1 cellular context compared by ENCODE assay signal in the genomic region with DNA sequence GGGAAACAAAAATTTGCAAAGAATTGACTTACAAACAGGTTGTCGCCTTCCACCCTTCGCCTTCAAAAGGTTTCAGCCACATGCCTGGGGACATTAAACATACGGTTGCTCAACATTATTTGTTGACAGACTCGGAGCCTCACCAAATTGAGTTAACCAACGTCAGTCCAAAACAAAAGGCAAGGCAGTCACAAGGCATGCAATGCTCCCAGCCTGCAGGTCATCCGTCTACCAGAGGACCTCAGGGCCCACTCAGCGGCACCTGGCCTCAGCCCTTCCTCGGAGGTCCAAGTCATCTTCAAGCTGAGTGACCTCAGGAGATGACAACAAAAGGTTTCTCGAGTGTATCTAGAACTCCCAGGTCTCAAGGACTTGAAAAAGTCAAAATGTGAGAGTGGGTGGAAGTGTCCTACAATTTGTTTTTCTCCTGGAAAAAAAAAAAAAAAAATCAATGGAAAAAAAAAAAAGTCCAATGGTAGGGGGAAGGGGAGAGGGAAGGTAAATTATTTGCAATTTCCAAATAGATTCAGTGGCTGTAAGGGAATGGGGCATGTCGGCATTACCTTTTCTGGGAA.
TF ChIP-seq lines count a peak whose summit lies in the region.

No MANE protein-coding gene starts in this region.

TF ChIP-seq in HepG2, 621 proteins besides CTCF, POLR2A, EP300 and RAD21 (continued from another document and continues in another):
- TF ChIP-seq TP53 (CRISPR knock-in tag; conservative IDR thresholded peaks at IDR 0.05) (peak; percentile 80; the same call in 1 of the 2 replicates), MED8 (CRISPR knock-in tag; IDR thresholded peaks at IDR 0.05; ENCODE audit: insufficient replicate concordance) (no peak), GATA4 (IDR thresholded peaks at IDR 0.05; ENCODE audit: borderline replicate concordance, low read depth) (no peak), MIER3 (CRISPR knock-in tag; IDR thresholded peaks at IDR 0.05; ENCODE audit: borderline replicate concordance) (peak; percentile 60; the same call in 1 of the 2 replicates), ZNF766 (CRISPR knock-in tag; IDR thresholded peaks at IDR 0.05; ENCODE audit: borderline replicate concordance) (peak; percentile 96), ZNF430 (CRISPR knock-in tag; IDR thresholded peaks at IDR 0.05) (peak; percentile 87; the same call in 1 of the 2 replicates), ZNF510 (CRISPR knock-in tag; IDR thresholded peaks at IDR 0.05; ENCODE audit: low read depth) (no peak), NFYC (CRISPR knock-in tag; IDR thresholded peaks at IDR 0.05) (peak; percentile 46), TMF1 (CRISPR knock-in tag; IDR thresholded peaks at IDR 0.05; ENCODE audit: low read depth) (no peak), ARNT (IDR thresholded peaks at IDR 0.05) (no peak), MAF1 (CRISPR knock-in tag; IDR thresholded peaks at IDR 0.05; ENCODE audit: borderline replicate concordance) (0 out of 2 replicates have a peak, but pooled peaks have one; percentile 36), ZSCAN21 (CRISPR knock-in tag; IDR thresholded peaks at IDR 0.05; ENCODE audit: borderline replicate concordance) (peak; percentile 82), PRMT3 (CRISPR knock-in tag; IDR thresholded peaks at IDR 0.05; ENCODE audit: borderline replicate concordance, low read depth) (peak; percentile 27; the same call in 1 of the 2 replicates), ZMYM4 (CRISPR knock-in tag; IDR thresholded peaks at IDR 0.05) (peak; percentile 74), FOXO1 (CRISPR knock-in tag; IDR thresholded peaks at IDR 0.05) (peak; percentile 85), FOXJ3 (CRISPR knock-in tag; IDR thresholded peaks at IDR 0.05; ENCODE audit: borderline replicate concordance) (peak; percentile 83; the same call in 1 of the 2 replicates), HOXA3 (CRISPR knock-in tag; IDR thresholded peaks at IDR 0.05) (peak; percentile 72), ZNF547 (CRISPR knock-in tag; IDR thresholded peaks at IDR 0.05) (peak; percentile 47; the same call in 1 of the 2 replicates), ZKSCAN5 (CRISPR knock-in tag; IDR thresholded peaks at IDR 0.05) (no peak), ERF (CRISPR knock-in tag; IDR thresholded peaks at IDR 0.05) (peak; percentile 98), NR2C2 (CRISPR knock-in tag; IDR thresholded peaks at IDR 0.05; ENCODE audit: borderline replicate concordance) (no peak), ZNF839 (CRISPR knock-in tag; IDR thresholded peaks at IDR 0.05; ENCODE audit: borderline replicate concordance) (no peak), HMG20B (CRISPR knock-in tag; conservative IDR thresholded peaks at IDR 0.05) (peak; percentile 78; the same call in 1 of the 2 replicates), PLRG1 (conservative IDR thresholded peaks at IDR 0.05) (no peak), ZIK1 (CRISPR knock-in tag; IDR thresholded peaks at IDR 0.05; ENCODE audit: borderline replicate concordance, low read depth) (0 out of 2 replicates have a peak, but pooled peaks have one; percentile 37), ZNF747 (CRISPR knock-in tag; IDR thresholded peaks at IDR 0.05; ENCODE audit: borderline replicate concordance) (no peak), ZNF878 (CRISPR knock-in tag; IDR thresholded peaks at IDR 0.05) (peak; percentile 94; the same call in 1 of the 2 replicates), POLR2AphosphoS5 (IDR thresholded peaks at IDR 0.05; ENCODE audit: low read depth, low read length) (no peak), SMAD9 (CRISPR knock-in tag; IDR thresholded peaks at IDR 0.05) (peak; percentile 58; the same call in 1 of the 2 replicates), HNRNPL (IDR thresholded peaks at IDR 0.05; ENCODE audit: low read depth, low read length) (no peak), SKI (IDR thresholded peaks at IDR 0.05; ENCODE audit: partially characterized antibody) (peak; percentile 32), FOSL2 (CRISPR knock-in tag; IDR thresholded peaks at IDR 0.05) (peak; percentile 66), NFKB2 (CRISPR knock-in tag; IDR thresholded peaks at IDR 0.05; ENCODE audit: borderline replicate concordance) (peak; percentile 67), ZNF570 (CRISPR knock-in tag; IDR thresholded peaks at IDR 0.05; ENCODE audit: borderline replicate concordance) (no peak), POLR2G (IDR thresholded peaks at IDR 0.05; ENCODE audit: low read depth, low read length) (no peak)
- TF ChIP-seq, protein P1, sequence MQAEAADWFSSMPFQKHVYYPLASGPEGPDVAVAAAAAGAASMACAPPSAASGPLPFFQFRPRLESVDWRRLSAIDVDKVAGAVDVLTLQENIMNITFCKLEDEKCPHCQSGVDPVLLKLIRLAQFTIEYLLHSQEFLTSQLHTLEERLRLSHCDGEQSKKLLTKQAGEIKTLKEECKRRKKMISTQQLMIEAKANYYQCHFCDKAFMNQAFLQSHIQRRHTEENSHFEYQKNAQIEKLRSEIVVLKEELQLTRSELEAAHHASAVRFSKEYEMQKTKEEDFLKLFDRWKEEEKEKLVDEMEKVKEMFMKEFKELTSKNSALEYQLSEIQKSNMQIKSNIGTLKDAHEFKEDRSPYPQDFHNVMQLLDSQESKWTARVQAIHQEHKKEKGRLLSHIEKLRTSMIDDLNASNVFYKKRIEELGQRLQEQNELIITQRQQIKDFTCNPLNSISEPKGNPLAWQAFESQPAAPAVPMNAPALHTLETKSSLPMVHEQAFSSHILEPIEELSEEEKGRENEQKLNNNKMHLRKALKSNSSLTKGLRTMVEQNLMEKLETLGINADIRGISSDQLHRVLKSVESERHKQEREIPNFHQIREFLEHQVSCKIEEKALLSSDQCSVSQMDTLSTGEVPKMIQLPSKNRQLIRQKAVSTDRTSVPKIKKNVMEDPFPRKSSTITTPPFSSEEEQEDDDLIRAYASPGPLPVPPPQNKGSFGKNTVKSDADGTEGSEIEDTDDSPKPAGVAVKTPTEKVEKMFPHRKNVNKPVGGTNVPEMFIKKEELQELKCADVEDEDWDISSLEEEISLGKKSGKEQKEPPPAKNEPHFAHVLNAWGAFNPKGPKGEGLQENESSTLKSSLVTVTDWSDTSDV (CRISPR knock-in tag; IDR thresholded peaks at IDR 0.05), result no peak; the same call in 1 of the 2 replicates
- TF ChIP-seq, protein P2, sequence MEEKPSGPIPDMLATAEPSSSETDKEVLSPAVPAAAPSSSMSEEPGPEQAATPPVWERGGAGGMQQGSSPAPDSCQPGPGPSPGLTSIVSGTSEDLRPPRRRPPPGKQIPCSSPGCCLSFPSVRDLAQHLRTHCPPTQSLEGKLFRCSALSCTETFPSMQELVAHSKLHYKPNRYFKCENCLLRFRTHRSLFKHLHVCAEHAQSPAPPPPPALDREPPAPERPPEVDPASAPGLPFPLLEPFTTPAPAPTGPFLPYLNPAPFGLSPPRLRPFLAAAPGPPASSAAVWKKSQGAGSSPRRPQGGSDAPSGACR (CRISPR knock-in tag; IDR thresholded peaks at IDR 0.05), result peak; percentile 60; the same call in 1 of the 2 replicates
- TF ChIP-seq, protein P3, sequence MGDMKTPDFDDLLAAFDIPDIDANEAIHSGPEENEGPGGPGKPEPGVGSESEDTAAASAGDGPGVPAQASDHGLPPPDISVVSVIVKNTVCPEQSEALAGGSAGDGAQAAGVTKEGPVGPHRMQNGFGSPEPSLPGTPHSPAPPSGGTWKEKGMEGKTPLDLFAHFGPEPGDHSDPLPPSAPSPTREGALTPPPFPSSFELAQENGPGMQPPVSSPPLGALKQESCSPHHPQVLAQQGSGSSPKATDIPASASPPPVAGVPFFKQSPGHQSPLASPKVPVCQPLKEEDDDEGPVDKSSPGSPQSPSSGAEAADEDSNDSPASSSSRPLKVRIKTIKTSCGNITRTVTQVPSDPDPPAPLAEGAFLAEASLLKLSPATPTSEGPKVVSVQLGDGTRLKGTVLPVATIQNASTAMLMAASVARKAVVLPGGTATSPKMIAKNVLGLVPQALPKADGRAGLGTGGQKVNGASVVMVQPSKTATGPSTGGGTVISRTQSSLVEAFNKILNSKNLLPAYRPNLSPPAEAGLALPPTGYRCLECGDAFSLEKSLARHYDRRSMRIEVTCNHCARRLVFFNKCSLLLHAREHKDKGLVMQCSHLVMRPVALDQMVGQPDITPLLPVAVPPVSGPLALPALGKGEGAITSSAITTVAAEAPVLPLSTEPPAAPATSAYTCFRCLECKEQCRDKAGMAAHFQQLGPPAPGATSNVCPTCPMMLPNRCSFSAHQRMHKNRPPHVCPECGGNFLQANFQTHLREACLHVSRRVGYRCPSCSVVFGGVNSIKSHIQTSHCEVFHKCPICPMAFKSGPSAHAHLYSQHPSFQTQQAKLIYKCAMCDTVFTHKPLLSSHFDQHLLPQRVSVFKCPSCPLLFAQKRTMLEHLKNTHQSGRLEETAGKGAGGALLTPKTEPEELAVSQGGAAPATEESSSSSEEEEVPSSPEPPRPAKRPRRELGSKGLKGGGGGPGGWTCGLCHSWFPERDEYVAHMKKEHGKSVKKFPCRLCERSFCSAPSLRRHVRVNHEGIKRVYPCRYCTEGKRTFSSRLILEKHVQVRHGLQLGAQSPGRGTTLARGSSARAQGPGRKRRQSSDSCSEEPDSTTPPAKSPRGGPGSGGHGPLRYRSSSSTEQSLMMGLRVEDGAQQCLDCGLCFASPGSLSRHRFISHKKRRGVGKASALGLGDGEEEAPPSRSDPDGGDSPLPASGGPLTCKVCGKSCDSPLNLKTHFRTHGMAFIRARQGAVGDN (CRISPR knock-in tag; IDR thresholded peaks at IDR 0.05), result peak; percentile 85
- TF ChIP-seq, protein P4, sequence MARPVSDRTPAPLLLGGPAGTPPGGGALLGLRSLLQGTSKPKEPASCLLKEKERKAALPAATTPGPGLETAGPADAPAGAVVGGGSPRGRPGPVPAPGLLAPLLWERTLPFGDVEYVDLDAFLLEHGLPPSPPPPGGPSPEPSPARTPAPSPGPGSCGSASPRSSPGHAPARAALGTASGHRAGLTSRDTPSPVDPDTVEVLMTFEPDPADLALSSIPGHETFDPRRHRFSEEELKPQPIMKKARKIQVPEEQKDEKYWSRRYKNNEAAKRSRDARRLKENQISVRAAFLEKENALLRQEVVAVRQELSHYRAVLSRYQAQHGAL (CRISPR knock-in tag; IDR thresholded peaks at IDR 0.05; ENCODE audit: not compliant biosample characterization), result peak; percentile 91
- TF ChIP-seq, protein P5, sequence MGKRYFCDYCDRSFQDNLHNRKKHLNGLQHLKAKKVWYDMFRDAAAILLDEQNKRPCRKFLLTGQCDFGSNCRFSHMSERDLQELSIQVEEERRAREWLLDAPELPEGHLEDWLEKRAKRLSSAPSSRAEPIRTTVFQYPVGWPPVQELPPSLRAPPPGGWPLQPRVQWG (CRISPR knock-in tag; IDR thresholded peaks at IDR 0.05; ENCODE audit: borderline replicate concordance, low read depth), result no peak
- TF ChIP-seq, protein P6, sequence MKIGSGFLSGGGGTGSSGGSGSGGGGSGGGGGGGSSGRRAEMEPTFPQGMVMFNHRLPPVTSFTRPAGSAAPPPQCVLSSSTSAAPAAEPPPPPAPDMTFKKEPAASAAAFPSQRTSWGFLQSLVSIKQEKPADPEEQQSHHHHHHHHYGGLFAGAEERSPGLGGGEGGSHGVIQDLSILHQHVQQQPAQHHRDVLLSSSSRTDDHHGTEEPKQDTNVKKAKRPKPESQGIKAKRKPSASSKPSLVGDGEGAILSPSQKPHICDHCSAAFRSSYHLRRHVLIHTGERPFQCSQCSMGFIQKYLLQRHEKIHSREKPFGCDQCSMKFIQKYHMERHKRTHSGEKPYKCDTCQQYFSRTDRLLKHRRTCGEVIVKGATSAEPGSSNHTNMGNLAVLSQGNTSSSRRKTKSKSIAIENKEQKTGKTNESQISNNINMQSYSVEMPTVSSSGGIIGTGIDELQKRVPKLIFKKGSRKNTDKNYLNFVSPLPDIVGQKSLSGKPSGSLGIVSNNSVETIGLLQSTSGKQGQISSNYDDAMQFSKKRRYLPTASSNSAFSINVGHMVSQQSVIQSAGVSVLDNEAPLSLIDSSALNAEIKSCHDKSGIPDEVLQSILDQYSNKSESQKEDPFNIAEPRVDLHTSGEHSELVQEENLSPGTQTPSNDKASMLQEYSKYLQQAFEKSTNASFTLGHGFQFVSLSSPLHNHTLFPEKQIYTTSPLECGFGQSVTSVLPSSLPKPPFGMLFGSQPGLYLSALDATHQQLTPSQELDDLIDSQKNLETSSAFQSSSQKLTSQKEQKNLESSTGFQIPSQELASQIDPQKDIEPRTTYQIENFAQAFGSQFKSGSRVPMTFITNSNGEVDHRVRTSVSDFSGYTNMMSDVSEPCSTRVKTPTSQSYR (CRISPR knock-in tag; IDR thresholded peaks at IDR 0.05; ENCODE audit: borderline replicate concordance), result peak; percentile 64; the same call in 1 of the 2 replicates
- TF ChIP-seq, protein P7, sequence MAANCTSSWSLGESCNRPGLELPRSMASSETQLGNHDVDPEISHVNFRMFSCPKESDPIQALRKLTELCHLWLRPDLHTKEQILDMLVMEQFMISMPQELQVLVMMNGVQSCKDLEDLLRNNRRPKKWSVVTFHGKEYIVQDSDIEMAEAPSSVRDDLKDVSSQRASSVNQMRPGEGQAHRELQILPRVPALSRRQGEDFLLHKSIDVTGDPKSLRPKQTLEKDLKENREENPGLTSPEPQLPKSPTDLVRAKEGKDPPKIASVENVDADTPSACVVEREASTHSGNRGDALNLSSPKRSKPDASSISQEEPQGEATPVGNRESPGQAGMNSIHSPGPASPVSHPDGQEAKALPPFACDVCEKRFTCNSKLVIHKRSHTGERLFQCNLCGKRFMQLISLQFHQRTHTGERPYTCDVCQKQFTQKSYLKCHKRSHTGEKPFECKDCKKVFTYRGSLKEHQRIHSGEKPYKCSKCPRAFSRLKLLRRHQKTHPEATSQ (CRISPR knock-in tag; IDR thresholded peaks at IDR 0.05; ENCODE audit: borderline replicate concordance), result 0 out of 2 replicates have a peak, but pooled peaks have one; percentile 39
- TF ChIP-seq, protein P8, sequence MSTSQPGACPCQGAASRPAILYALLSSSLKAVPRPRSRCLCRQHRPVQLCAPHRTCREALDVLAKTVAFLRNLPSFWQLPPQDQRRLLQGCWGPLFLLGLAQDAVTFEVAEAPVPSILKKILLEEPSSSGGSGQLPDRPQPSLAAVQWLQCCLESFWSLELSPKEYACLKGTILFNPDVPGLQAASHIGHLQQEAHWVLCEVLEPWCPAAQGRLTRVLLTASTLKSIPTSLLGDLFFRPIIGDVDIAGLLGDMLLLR (CRISPR knock-in tag; IDR thresholded peaks at IDR 0.05), result no peak
- TF ChIP-seq, protein P9, sequence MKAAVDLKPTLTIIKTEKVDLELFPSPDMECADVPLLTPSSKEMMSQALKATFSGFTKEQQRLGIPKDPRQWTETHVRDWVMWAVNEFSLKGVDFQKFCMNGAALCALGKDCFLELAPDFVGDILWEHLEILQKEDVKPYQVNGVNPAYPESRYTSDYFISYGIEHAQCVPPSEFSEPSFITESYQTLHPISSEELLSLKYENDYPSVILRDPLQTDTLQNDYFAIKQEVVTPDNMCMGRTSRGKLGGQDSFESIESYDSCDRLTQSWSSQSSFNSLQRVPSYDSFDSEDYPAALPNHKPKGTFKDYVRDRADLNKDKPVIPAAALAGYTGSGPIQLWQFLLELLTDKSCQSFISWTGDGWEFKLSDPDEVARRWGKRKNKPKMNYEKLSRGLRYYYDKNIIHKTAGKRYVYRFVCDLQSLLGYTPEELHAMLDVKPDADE (CRISPR knock-in tag; IDR thresholded peaks at IDR 0.05), result peak; percentile 71; the same call in 1 of the 2 replicates
- TF ChIP-seq, protein P10, sequence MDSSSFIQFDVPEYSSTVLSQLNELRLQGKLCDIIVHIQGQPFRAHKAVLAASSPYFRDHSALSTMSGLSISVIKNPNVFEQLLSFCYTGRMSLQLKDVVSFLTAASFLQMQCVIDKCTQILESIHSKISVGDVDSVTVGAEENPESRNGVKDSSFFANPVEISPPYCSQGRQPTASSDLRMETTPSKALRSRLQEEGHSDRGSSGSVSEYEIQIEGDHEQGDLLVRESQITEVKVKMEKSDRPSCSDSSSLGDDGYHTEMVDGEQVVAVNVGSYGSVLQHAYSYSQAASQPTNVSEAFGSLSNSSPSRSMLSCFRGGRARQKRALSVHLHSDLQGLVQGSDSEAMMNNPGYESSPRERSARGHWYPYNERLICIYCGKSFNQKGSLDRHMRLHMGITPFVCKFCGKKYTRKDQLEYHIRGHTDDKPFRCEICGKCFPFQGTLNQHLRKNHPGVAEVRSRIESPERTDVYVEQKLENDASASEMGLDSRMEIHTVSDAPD (CRISPR knock-in tag; IDR thresholded peaks at IDR 0.05), result peak; percentile 74; the same call in 1 of the 2 replicates
